8 cellular contexts compared by ENCODE assay signal in genomic region chrX:20362268-20363002, GRCh38.
DNase-seq lines count a peak whose midpoint lies in the region; ATAC-seq and TF ChIP-seq lines count a peak whose summit lies in the region.

No MANE protein-coding gene starts in this region.

- no peaks in the 10 kb centered on the region for H4K20me1 ChIP-seq in SK-N-SH (ENCODE audit: insufficient read depth)
- H4K20me1 ChIP-seq in smooth muscle cell (ENCODE audit: low read depth) = no peaks in the 10 kb centered on the region

- H3K9me2 ChIP-seq in SK-N-SH = no peaks in the 10 kb centered on the region

- H3K27me3 ChIP-seq in SK-N-SH (ENCODE audit: insufficient read depth) = no peaks in the 10 kb centered on the region
- no peaks in the 10 kb centered on the region for H3K27me3 ChIP-seq in smooth muscle cell (ENCODE audit: low read depth)

- CTCF ChIA-PET in SK-N-SH (lab: Yijun Ruan, JAX) = no interaction called here

- POLR2A ChIA-PET in SK-N-SH (lab: Yijun Ruan, JAX) = no interaction called here

- 37% methylated on average over 11 of the region's 11 CpGs for WGBS in SK-N-SH (ENCODE audit: low lambda C conversion rate)
- 50% methylated on average over 11 of the region's 11 CpGs for WGBS in smooth muscle cell (ENCODE audit: low lambda C conversion rate)

- intact Hi-C loops in left ventricle myocardium superior (cut with micrococcal nuclease) = no loop called here

- H3K36me3 ChIP-seq in SK-N-SH (replicated peaks in 1 of 2; ENCODE audit: control insufficient read depth in 1 of 2, insufficient read depth in 2 of 2, low read length in 1 of 2) (no peaks in the 10 kb centered on the region), smooth muscle cell (ENCODE audit: low read depth) (no peaks in the 10 kb centered on the region)

- H2AFZ ChIP-seq in SK-N-SH (ENCODE audit: low read depth) (peak overlapping the region; percentile 47; the same call in 1 of the 2 replicates), smooth muscle cell (ENCODE audit: low read depth) (peak overlapping the region; percentile 20)

- H3K4me2 ChIP-seq in SK-N-SH (0 out of 2 replicates have a peak overlapping the region, but pooled peaks have one; percentile 32), smooth muscle cell (peak overlapping the region; percentile 64)

- peak; percentile 76 for ATAC-seq in left ventricle myocardium superior
- ATAC-seq in HG03460 (IDR thresholded peaks at IDR 0.05; ENCODE audit: unreplicated experiment) = no peak
- no peak for ATAC-seq in HG02763 (IDR thresholded peaks at IDR 0.05; ENCODE audit: unreplicated experiment)

- H3K9ac ChIP-seq in SK-N-SH (no peak overlapping the region), smooth muscle cell (ENCODE audit: low read depth) (peak overlapping the region; percentile 30)

- H3K9me3 ChIP-seq in SK-N-SH (no peaks in the 10 kb centered on the region), smooth muscle cell (replicated peaks; ENCODE audit: low read depth) (no peaks in the 10 kb centered on the region)

- H3K4me1 ChIP-seq in SK-N-SH (ENCODE audit: control insufficient read depth in 1 of 2, insufficient read depth in 2 of 2, low read depth in 1 of 2, low read length in 1 of 2) = peaks cover 0 to 6% of the 10 kb centered on the region in 2 experiments; a peak in 1 of 4 replicates
- peaks cover 12% of the 10 kb centered on the region for H3K4me1 ChIP-seq in smooth muscle cell (ENCODE audit: low read depth)

- H3K79me2 ChIP-seq in SK-N-SH (ENCODE audit: insufficient read depth) = no peaks in the 10 kb centered on the region
- no peaks in the 10 kb centered on the region for H3K79me2 ChIP-seq in smooth muscle cell (ENCODE audit: low read depth)

- H3K4me3 ChIP-seq in SK-N-SH (ENCODE audit: low read depth in 2 of 2, low read length in 1 of 2) = no peak overlapping the region
- H3K4me3 ChIP-seq in smooth muscle cell = peak overlapping the region; percentile 0

- TF ChIP-seq RAD21 in SK-N-SH (IDR thresholded peaks at IDR 0.05; ENCODE audit: low read length) = no peak

- no peak for TF ChIP-seq EP300 in SK-N-SH (IDR thresholded peaks at IDR 0.05; ENCODE audit: borderline replicate concordance in 1 of 2, low read depth in 1 of 2, low read length in 1 of 2)

- no peak for TF ChIP-seq CTCF in SK-N-SH (IDR thresholded peaks at IDR 0.05)
- TF ChIP-seq CTCF in smooth muscle cell (IDR thresholded peaks at IDR 0.05; ENCODE audit: borderline replicate concordance, insufficient read depth, poor library complexity, severe bottlenecking) = no peak

- DNase-seq in HuH-7 (ENCODE audit: low spot score) = peak; percentile 24
- no peak for DNase-seq in SK-N-SH
- DNase-seq in left ventricle myocardium superior = no peak
- no peak for DNase-seq in smooth muscle cell (lab: John Stamatoyannopoulos, UW; ENCODE audit: unreplicated experiment)
- no peak for DNase-seq in C1 segment of cervical spinal cord (lab: John Stamatoyannopoulos, UW)
- no peak for DNase-seq in activated CD4-positive, CD25-positive, alpha-beta regulatory T cell (lab: John Stamatoyannopoulos, UW)

- no peaks in the 10 kb centered on the region for H3F3A ChIP-seq in SK-N-SH (replicated peaks; ENCODE audit: insufficient read depth)
- peaks cover 4% of the 10 kb centered on the region for H3F3A ChIP-seq in smooth muscle cell (ENCODE audit: low read depth)

- H3K27ac ChIP-seq in SK-N-SH (ENCODE audit: low read depth in 2 of 2, low read length in 1 of 2) (peak overlapping the region in 1 of 2 experiments; percentile 27; a peak in 2 of 4 replicates), smooth muscle cell (ENCODE audit: low read depth) (peak overlapping the region; percentile 75)

TF ChIP-seq in SK-N-SH, 30 proteins besides CTCF, POLR2A, EP300 and RAD21:
- TF ChIP-seq CHD2 (IDR thresholded peaks at IDR 0.05; ENCODE audit: low read length, partially characterized antibody) = no peak
- TF ChIP-seq MAX (IDR thresholded peaks at IDR 0.05; ENCODE audit: low read depth) = no peak
- TF ChIP-seq, protein P1, sequence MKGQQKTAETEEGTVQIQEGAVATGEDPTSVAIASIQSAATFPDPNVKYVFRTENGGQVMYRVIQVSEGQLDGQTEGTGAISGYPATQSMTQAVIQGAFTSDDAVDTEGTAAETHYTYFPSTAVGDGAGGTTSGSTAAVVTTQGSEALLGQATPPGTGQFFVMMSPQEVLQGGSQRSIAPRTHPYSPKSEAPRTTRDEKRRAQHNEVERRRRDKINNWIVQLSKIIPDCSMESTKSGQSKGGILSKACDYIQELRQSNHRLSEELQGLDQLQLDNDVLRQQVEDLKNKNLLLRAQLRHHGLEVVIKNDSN (IDR thresholded peaks at IDR 0.05; ENCODE audit: borderline replicate concordance, low read depth) = no peak
